In genomic region chr12:93778306-93778705, GRCh38 we compare ENCODE assay signal across 10 cellular contexts.
DNase-seq lines count a peak whose midpoint lies in the region; ATAC-seq and TF ChIP-seq lines count a peak whose summit lies in the region.
"Had no signal": no experiment of that assay in that cellular context is flagged by ENCODE, and none has a peak within 500 bp of the region (broad histone marks: within the 10 kb centered on the region; RNA-seq: fewer than 3 reads in every experiment).

No MANE protein-coding gene starts in this region.

- H3K9me3 ChIP-seq in spleen, result no peaks in the 10 kb centered on the region
- H3K9me3 ChIP-seq in SJCRH30 (replicated peaks), result no peaks in the 10 kb centered on the region

- H3K4me1 ChIP-seq in spleen (peaks cover 4 to 48% (median 22%) of the 10 kb centered on the region in 6 donors), SJCRH30 (peaks cover 12% of the 10 kb centered on the region)

- DNase-seq in GM04504 (ENCODE audit: low read depth) (peak; percentile 87), hepatic stellate cell (ENCODE audit: low spot score) (peak; percentile 49), spleen (no peak), SJCRH30 (no peak), HUDEP-2 (lab: John Stamatoyannopoulos, UW; ENCODE audit: unreplicated experiment in 76 of 76) (no peak)
- no peak for DNase-seq in activated naive CD8-positive, alpha-beta T cell treated with anti-CD3 and anti-CD28 coated beads, Interleukin-2, amount 50 U/mL, for 24 hours
- DNase-seq: GOT3, KG1 had no signal

- H3K27me3 ChIP-seq in spleen (replicated peaks in 1 of 7), result no peaks in the 10 kb centered on the region
- H3K27me3 ChIP-seq in SJCRH30, result no peaks in the 10 kb centered on the region

- peaks cover 41% of the 10 kb centered on the region for H3K4me1 Mint-ChIP-seq in brain
- peaks cover 51% of the 10 kb centered on the region for H3K4me1 Mint-ChIP-seq in activated naive CD8-positive, alpha-beta T cell treated with anti-CD3 and anti-CD28 coated beads, Interleukin-2, amount 50 U/mL, for 24 hours

- H3K4me3 Mint-ChIP-seq in brain, result peak overlapping the region in 3 of 5 experiments; percentile 25 to 45 (median 40)
- H3K4me3 Mint-ChIP-seq in activated naive CD8-positive, alpha-beta T cell treated with anti-CD3 and anti-CD28 coated beads, Interleukin-2, amount 50 U/mL, for 24 hours, result no peak overlapping the region

- peaks cover 0 to 3% (median 2%) of the 10 kb centered on the region in 5 experiments for H3K9me3 Mint-ChIP-seq in brain
- H3K9me3 Mint-ChIP-seq in activated naive CD8-positive, alpha-beta T cell treated with anti-CD3 and anti-CD28 coated beads, Interleukin-2, amount 50 U/mL, for 24 hours, result peaks cover 22% of the 10 kb centered on the region

- peak overlapping the region in 3 of 5 experiments; percentile 79 to 85 (median 80) for H3K27ac Mint-ChIP-seq in brain
- H3K27ac Mint-ChIP-seq in activated naive CD8-positive, alpha-beta T cell treated with anti-CD3 and anti-CD28 coated beads, Interleukin-2, amount 50 U/mL, for 24 hours, result no peak overlapping the region

- intact Hi-C loops in spleen (cut with DNase I; ENCODE audit: low total_unique reads), result no loop called here

- no peak for ATAC-seq in HG03159 (IDR thresholded peaks at IDR 0.05; ENCODE audit: unreplicated experiment)
- no peak for ATAC-seq in activated naive CD8-positive, alpha-beta T cell treated with anti-CD3 and anti-CD28 coated beads, Interleukin-2, amount 50 U/mL, for 24 hours

- no peaks in the 10 kb centered on the region for H3K27me3 Mint-ChIP-seq in brain
- H3K27me3 Mint-ChIP-seq in activated naive CD8-positive, alpha-beta T cell treated with anti-CD3 and anti-CD28 coated beads, Interleukin-2, amount 50 U/mL, for 24 hours, result no peaks in the 10 kb centered on the region

- H3K36me3 Mint-ChIP-seq in brain, result no peaks in the 10 kb centered on the region
- H3K36me3 Mint-ChIP-seq in activated naive CD8-positive, alpha-beta T cell treated with anti-CD3 and anti-CD28 coated beads, Interleukin-2, amount 50 U/mL, for 24 hours (ENCODE audit: low read depth), result peaks cover 28% of the 10 kb centered on the region

- H3K36me3 ChIP-seq in spleen (no peaks in the 10 kb centered on the region), SJCRH30 (no peaks in the 10 kb centered on the region)

- no peak overlapping the region for H3K4me3 ChIP-seq in spleen
- H3K4me3 ChIP-seq in SJCRH30, result no peak overlapping the region

- no peak for TF ChIP-seq CTCF in brain (conservative IDR thresholded peaks at IDR 0.05)
- TF ChIP-seq CTCF in spleen (IDR thresholded peaks at IDR 0.05 in 8 of 11, conservative IDR thresholded peaks at IDR 0.05 in 3 of 11), result no peak

- H3K27ac ChIP-seq in spleen (peak overlapping the region; percentile 9 to 92 (median 82)), SJCRH30 (no peak overlapping the region)

- no peak for TF ChIP-seq POLR2A in spleen (IDR thresholded peaks at IDR 0.05)

- WGBS in spleen, 5 donors, result 34 to 55% (median 47%) methylated on average over 5 of the region's 5 CpGs

Comparison
In these comparisons a context has a peak if more than half of its experiments do, and no peak if none do; other contexts are left out.
1. DNase-seq: peak in GM04504 (single experiment) and hepatic stellate cell (single experiment); none in spleen (single experiment), SJCRH30 (0 of 2), HUDEP-2 (0 of 76) and activated naive CD8-positive, alpha-beta T cell treated with anti-CD3 and anti-CD28 coated beads, Interleukin-2, amount 50 U/mL, for 24 hours (single experiment).